ENCODE assay signal across 9 cellular contexts in genomic region chr17:40091691-40092397, GRCh38. TPM values are rescaled to one million over a fixed set of nuclear protein-coding genes. Genes with fewer than 3 reads are reported as not detected.
DNase-seq lines count a peak whose midpoint lies in the region; ATAC-seq and TF ChIP-seq lines count a peak whose summit lies in the region.
"Had no signal": no experiment of that assay in that cellular context is flagged by ENCODE, and none has a peak within 500 bp of the region (broad histone marks: within the 10 kb centered on the region; RNA-seq: fewer than 3 reads in every experiment).

No MANE protein-coding gene starts in this region.

- peaks cover 3% of the 10 kb centered on the region; the same call in 1 of the 2 replicates for H3F3A ChIP-seq in GM23248 (ENCODE audit: insufficient read depth)

- H3K9me3 ChIP-seq in GM23248 (ENCODE audit: low read depth) (no peaks in the 10 kb centered on the region), Peyer's patch (no peaks in the 10 kb centered on the region), hepatocyte (ENCODE audit: low read depth) (no peaks in the 10 kb centered on the region), skeletal muscle tissue (ENCODE audit: control insufficient read depth in 3 of 3, low read length in 3 of 3) (no peaks in the 10 kb centered on the region)

- no peak for TF ChIP-seq POLR2A in Peyer's patch (IDR thresholded peaks at IDR 0.05)

- no peaks in the 10 kb centered on the region for H3K27me3 ChIP-seq in GM23248 (replicated peaks; ENCODE audit: insufficient read depth)
- no peaks in the 10 kb centered on the region for H3K27me3 ChIP-seq in Peyer's patch
- H3K27me3 ChIP-seq in hepatocyte = no peaks in the 10 kb centered on the region
- no peaks in the 10 kb centered on the region for H3K27me3 ChIP-seq in skeletal muscle tissue (ENCODE audit: control insufficient read depth in 3 of 3, insufficient read depth in 3 of 3, low read length in 3 of 3)

- H3K9me2 ChIP-seq in GM23248 (ENCODE audit: insufficient read depth) = no peaks in the 10 kb centered on the region
- no peaks in the 10 kb centered on the region for H3K9me2 ChIP-seq in hepatocyte (replicated peaks; ENCODE audit: insufficient read depth)

- H3K79me2 ChIP-seq in GM23248 (ENCODE audit: insufficient read depth) (peaks cover 7% of the 10 kb centered on the region), hepatocyte (no peaks in the 10 kb centered on the region)

- H4K20me1 ChIP-seq in GM23248 (ENCODE audit: insufficient read depth) = no peaks in the 10 kb centered on the region
- no peaks in the 10 kb centered on the region for H4K20me1 ChIP-seq in hepatocyte (ENCODE audit: insufficient read depth, poor library complexity, severe bottlenecking)

- H3K4me1 ChIP-seq in GM23248 (ENCODE audit: insufficient read depth) = peaks cover 23% of the 10 kb centered on the region
- H3K4me1 ChIP-seq in Peyer's patch = peaks cover 0 to 53% (median 18%) of the 10 kb centered on the region in 4 donors
- no peaks in the 10 kb centered on the region for H3K4me1 ChIP-seq in hepatocyte (ENCODE audit: insufficient read depth)
- peaks cover 55 to 72% (median 69%) of the 10 kb centered on the region in 3 donors for H3K4me1 ChIP-seq in skeletal muscle tissue (ENCODE audit: control insufficient read depth in 3 of 3, insufficient read depth in 3 of 3, low read length in 3 of 3)

- H3K4me2 ChIP-seq in GM23248 (ENCODE audit: unreplicated experiment) (no peak overlapping the region), hepatocyte (no peak overlapping the region)

- DNase-seq in GM23248 = peak; percentile 48
- no peak for DNase-seq in Peyer's patch
- DNase-seq in hepatocyte (ENCODE audit: low spot score) = peak; percentile 40
- no peak for DNase-seq in UCSD-AML1 (lab: John Stamatoyannopoulos, UW; ENCODE audit: unreplicated experiment)
- DNase-seq in cortex of kidney (lab: John Stamatoyannopoulos, UW) = no peak
- DNase-seq: stimulated activated CD4-positive, alpha-beta T cell treated with anti-CD3 and anti-CD28 coated beads, Interleukin-4, amount 100 ng/mL, for 24 hours had no signal

- H3K9ac ChIP-seq in GM23248 = 0 out of 2 replicates have a peak overlapping the region, but pooled peaks have one; percentile 20
- H3K9ac ChIP-seq in skeletal muscle tissue (ENCODE audit: low read depth in 1 of 3, low read length in 3 of 3) = peak overlapping the region in 2 of 3 donors; percentile 53 to 72

- ATAC-seq in HG03159 (IDR thresholded peaks at IDR 0.05; ENCODE audit: unreplicated experiment) = no peak
- ATAC-seq in GM18858 (IDR thresholded peaks at IDR 0.05; ENCODE audit: unreplicated experiment) = no peak

- in situ Hi-C loops in GM23248 (cut with MboI) = no loop called here

- WGBS in GM23248 (ENCODE audit: low coverage in 1 of 2, low lambda C conversion rate in 2 of 2, missing lambda C conversion rate in 2 of 2), 2 experiments = 62 to 65% methylated on average over 14 to 18 of the region's 18 CpGs
- WGBS in hepatocyte (ENCODE audit: low lambda C conversion rate, missing lambda C conversion rate) = 79% methylated on average over 16 of the region's 18 CpGs

- TF ChIP-seq CTCF in Peyer's patch (IDR thresholded peaks at IDR 0.05) (no peak), hepatocyte (IDR thresholded peaks at IDR 0.05; ENCODE audit: poor library complexity) (no peak)

- H3K4me3 ChIP-seq in GM23248 (no peak overlapping the region), Peyer's patch (no peak overlapping the region), hepatocyte (no peak overlapping the region), skeletal muscle tissue (ENCODE audit: low read length in 3 of 3) (no peak overlapping the region)

- H3K36me3 ChIP-seq in GM23248 (ENCODE audit: low read depth) (peaks cover 14% of the 10 kb centered on the region), Peyer's patch (peaks cover 0 to 79% (median 0%) of the 10 kb centered on the region in 3 donors), hepatocyte (replicated peaks; ENCODE audit: insufficient read depth, low read depth) (no peaks in the 10 kb centered on the region), skeletal muscle tissue (ENCODE audit: control insufficient read depth in 3 of 3, insufficient read depth in 3 of 3, low read length in 3 of 3) (peaks cover 66 to 72% (median 69%) of the 10 kb centered on the region in 3 donors)

- H2AFZ ChIP-seq in GM23248 = no peak overlapping the region
- no peak overlapping the region for H2AFZ ChIP-seq in hepatocyte

- H3K27ac ChIP-seq in GM23248 = peak overlapping the region; percentile 15; the same call in 1 of the 2 replicates
- peak overlapping the region in 3 of 4 donors; percentile 25 to 99 (median 72) for H3K27ac ChIP-seq in Peyer's patch
- no peak overlapping the region for H3K27ac ChIP-seq in hepatocyte
- peak overlapping the region; percentile 99 for H3K27ac ChIP-seq in skeletal muscle tissue (ENCODE audit: low read depth, low read length)

RNA-seq across cellular contexts. Expression of gene NR1D1, which starts 8.5 kb away (rescaled TPM):
- 0.76 and 2.4 TPM in 2 replicates for total RNA-seq in GM23248 (2014; rRNA removed; shearing (Covaris generic))
- polyA plus RNA-seq in GM23248 (2016; fragmentation: Nextera tagmentation; extraction: Ambion mirVana) (4.6 and 5.4 TPM in 2 replicates), hepatocyte (6.9 and 7.1 TPM in 2 replicates)
- total RNA-seq in Peyer's patch (10 to 100 TPM; 13.2 to 38.8 (median 18.9) TPM), hepatocyte (2.3 and 3.0 TPM in 2 replicates), skeletal muscle tissue (1.0 TPM)

RNA-seq across cellular contexts. Expression of gene THRA, which starts 29.1 kb away (rescaled TPM):
- total RNA-seq in GM23248 (2014; rRNA removed; shearing (Covaris generic)) = 33.3 and 36.2 TPM in 2 replicates
- polyA plus RNA-seq in GM23248 (2016; fragmentation: Nextera tagmentation; extraction: Ambion mirVana) (15.8 and 16.4 TPM in 2 replicates), hepatocyte (20.7 and 22.5 TPM in 2 replicates)
- total RNA-seq in Peyer's patch (10 to 100 TPM; 43.4 to 80.5 (median 68.5) TPM), hepatocyte (35.3 and 40.2 TPM in 2 replicates), skeletal muscle tissue (30.8 TPM)

RNA-seq across cellular contexts. Expression of gene MSL1, which starts 29.9 kb away (rescaled TPM):
- 45.3 and 76.1 TPM in 2 replicates for total RNA-seq in GM23248 (2014; rRNA removed; shearing (Covaris generic))
- polyA plus RNA-seq in GM23248 (2016; fragmentation: Nextera tagmentation; extraction: Ambion mirVana) (8.9 and 9.0 TPM in 2 replicates), hepatocyte (26.7 and 31.4 TPM in 2 replicates)
- total RNA-seq in Peyer's patch (100 to 1,000 TPM in 3 of 4 donors, 10 to 100 TPM in 1; 86.3 to 207 (median 117) TPM), hepatocyte (71.9 and 81.6 TPM in 2 replicates), skeletal muscle tissue (53.8 TPM)

RNA-seq across cellular contexts. Expression of gene MED24, which starts 37.6 kb away (rescaled TPM):
- total RNA-seq in GM23248 (2014; rRNA removed; shearing (Covaris generic)) = 35.3 and 37.3 TPM in 2 replicates
- polyA plus RNA-seq in GM23248 (2016; fragmentation: Nextera tagmentation; extraction: Ambion mirVana) (33.6 and 35.2 TPM in 2 replicates), hepatocyte (69.8 and 69.9 TPM in 2 replicates)
- total RNA-seq in Peyer's patch (100 to 1,000 TPM in 3 of 4 donors, 10 to 100 TPM in 1; 77.9 to 176 (median 146) TPM), hepatocyte (55.7 and 66.8 TPM in 2 replicates), skeletal muscle tissue (25.6 TPM)

RNA-seq across cellular contexts. Expression of gene CASC3, which starts 48.5 kb away (rescaled TPM):
- 28.7 and 49.3 TPM in 2 replicates for total RNA-seq in GM23248 (2014; rRNA removed; shearing (Covaris generic))
- polyA plus RNA-seq in GM23248 (2016; fragmentation: Nextera tagmentation; extraction: Ambion mirVana) (37.1 and 39.1 TPM in 2 replicates), hepatocyte (33.0 and 37.5 TPM in 2 replicates)
- total RNA-seq in Peyer's patch (100 to 1,000 TPM in 1 of 4 donors, 10 to 100 TPM in 3; 54.6 to 138 (median 57.5) TPM), hepatocyte (26.7 and 30.2 TPM in 2 replicates), skeletal muscle tissue (21.4 TPM)

Comparison
In these comparisons a context has a peak if more than half of its experiments do, and no peak if none do; other contexts are left out.
1. DNase-seq: peak in GM23248 (single experiment) and hepatocyte (single experiment); none in Peyer's patch (0 of 3), UCSD-AML1 (single experiment) and cortex of kidney (single experiment).